Comparison of ENCODE assay signal across 8 cellular contexts in the genomic region with DNA sequence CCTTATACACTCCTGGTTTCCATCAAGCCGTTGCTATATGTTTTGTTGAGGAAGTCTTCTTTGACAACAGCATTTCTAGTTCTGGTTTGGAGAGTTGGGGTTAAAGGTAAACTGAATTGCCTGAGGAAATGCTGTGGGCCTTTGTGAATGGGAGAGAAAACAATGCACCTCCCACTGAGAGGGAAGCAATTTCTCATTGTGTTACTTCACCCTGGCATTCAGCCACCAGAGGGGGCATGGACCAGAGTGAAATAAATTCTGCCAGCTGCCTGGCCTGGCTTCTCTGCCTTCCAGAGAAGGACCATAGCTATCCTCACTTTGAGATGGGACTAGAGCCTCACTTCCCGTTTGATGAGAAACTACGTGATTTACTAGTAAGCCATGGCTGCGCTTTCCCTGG.
DNase-seq lines count a peak whose midpoint lies in the region; ATAC-seq, FAIRE-seq and TF ChIP-seq lines count a peak whose summit lies in the region.

No MANE protein-coding gene starts in this region.

- peak overlapping the region; percentile 30; the same call in 1 of the 2 replicates for H2AFZ ChIP-seq in GM23248
- H2AFZ ChIP-seq in astrocyte (ENCODE audit: low read depth, low read length), result peak overlapping the region; percentile 18

- H3F3A ChIP-seq in GM23248 (ENCODE audit: insufficient read depth), result no peaks in the 10 kb centered on the region

- H3K9ac ChIP-seq in GM23248 (no peak overlapping the region), astrocyte (ENCODE audit: low read length) (no peak overlapping the region)

- no peak for ATAC-seq in GM21737 (IDR thresholded peaks at IDR 0.05; ENCODE audit: unreplicated experiment)
- no peak for ATAC-seq in GM21717 (IDR thresholded peaks at IDR 0.05; ENCODE audit: unreplicated experiment)

- no peak overlapping the region for H3K4me3 ChIP-seq in GM23248
- H3K4me3 ChIP-seq in astrocyte (ENCODE audit: insufficient read depth, low read depth, low read length), result no peak overlapping the region

- H3K27me3 ChIP-seq in GM23248 (replicated peaks; ENCODE audit: insufficient read depth), result no peaks in the 10 kb centered on the region
- H3K27me3 ChIP-seq in astrocyte (ENCODE audit: insufficient read depth, low read length), result no peaks in the 10 kb centered on the region
- no peaks in the 10 kb centered on the region for H3K27me3 ChIP-seq in layer of hippocampus (ENCODE audit: control insufficient read depth, insufficient read depth, low read length)

- H3K4me2 ChIP-seq in GM23248 (ENCODE audit: unreplicated experiment), result no peak overlapping the region
- no peak overlapping the region for H3K4me2 ChIP-seq in astrocyte (ENCODE audit: low read length)

- no peak overlapping the region for H3K4me3 Mint-ChIP-seq in astrocyte (ENCODE audit: unreplicated experiment)

- WGBS in GM23248 (ENCODE audit: low coverage in 1 of 2, low lambda C conversion rate in 2 of 2, missing lambda C conversion rate in 2 of 2), 2 experiments, result 67 to 72% methylated on average over 4 of the region's 4 CpGs

- H3K4me1 ChIP-seq in GM23248 (ENCODE audit: insufficient read depth) (no peaks in the 10 kb centered on the region), astrocyte (ENCODE audit: insufficient read depth, low read length) (no peaks in the 10 kb centered on the region)

- DNase-seq in C1 segment of cervical spinal cord (lab: John Stamatoyannopoulos, UW) (peak in 10 of 14 donors; percentile 11 to 78 (median 37)), GM23248 (peak; percentile 41), NCI-H460 (ENCODE audit: extremely low read depth, low read depth) (peak; percentile 4), astrocyte (ENCODE audit: low read depth) (no peak), OCI-M2 (lab: John Stamatoyannopoulos, UW; ENCODE audit: unreplicated experiment) (no peak)

- no peaks in the 10 kb centered on the region for H3K79me2 ChIP-seq in GM23248 (ENCODE audit: insufficient read depth)
- H3K79me2 ChIP-seq in astrocyte (ENCODE audit: insufficient read depth, low read length), result no peaks in the 10 kb centered on the region

- peaks cover 3% of the 10 kb centered on the region for H3K27me3 Mint-ChIP-seq in astrocyte (ENCODE audit: low read depth, unreplicated experiment)

- H3K9me3 Mint-ChIP-seq in astrocyte (ENCODE audit: unreplicated experiment), result no peaks in the 10 kb centered on the region

- no peak for FAIRE-seq in astrocyte (lab: Jason Lieb, UNC)

- in situ Hi-C loops in GM23248 (cut with MboI), result no loop called here

- H4K20me1 ChIP-seq in GM23248 (ENCODE audit: insufficient read depth) (no peaks in the 10 kb centered on the region), astrocyte (ENCODE audit: insufficient read depth, low read length) (no peaks in the 10 kb centered on the region)

- TF ChIP-seq CTCF in astrocyte (IDR thresholded peaks at IDR 0.05; ENCODE audit: insufficient read depth, low read depth, low read length), result peak; percentile 37

- no peaks in the 10 kb centered on the region for H3K9me2 ChIP-seq in GM23248 (ENCODE audit: insufficient read depth)

- H3K27ac Mint-ChIP-seq in astrocyte (ENCODE audit: unreplicated experiment), result no peak overlapping the region

- H3K9me3 ChIP-seq in GM23248 (ENCODE audit: low read depth), result no peaks in the 10 kb centered on the region
- H3K9me3 ChIP-seq in astrocyte (ENCODE audit: insufficient read depth, low read depth, low read length), result no peaks in the 10 kb centered on the region

- H3K27ac ChIP-seq in GM23248 (no peak overlapping the region), astrocyte (ENCODE audit: low read depth, low read length) (no peak overlapping the region), layer of hippocampus (ENCODE audit: low read depth, low read length) (peak overlapping the region; percentile 1)

- H3K4me1 Mint-ChIP-seq in astrocyte (ENCODE audit: low read depth, unreplicated experiment), result peaks cover 2% of the 10 kb centered on the region

- no peaks in the 10 kb centered on the region for H3K36me3 Mint-ChIP-seq in astrocyte (ENCODE audit: low read depth, unreplicated experiment)

- H3K36me3 ChIP-seq in GM23248 (ENCODE audit: low read depth) (no peaks in the 10 kb centered on the region), astrocyte (ENCODE audit: insufficient read depth, low read length) (no peaks in the 10 kb centered on the region)

Comparison
In these comparisons a context has a peak if more than half of its experiments do, and no peak if none do; other contexts are left out.
1. DNase-seq: peak in C1 segment of cervical spinal cord (10 of 14), GM23248 (single experiment) and NCI-H460 (single experiment); none in astrocyte (single experiment) and OCI-M2 (single experiment).